ENCODE assay signal across 14 cellular contexts in genomic region chr2:159095813-159096212, GRCh38.
"Had no signal": no experiment of that assay in that cellular context is flagged by ENCODE, and none has a peak within 500 bp of the region (broad histone marks: within the 10 kb centered on the region; RNA-seq: fewer than 3 reads in every experiment).

No MANE protein-coding gene starts in this region.

- DNase-seq: activated CD4-positive, alpha-beta T cell treated with anti-CD3 and anti-CD28 coated beads, Interleukin-2, amount 50 U/mL, for 1 hour; activated T-cell treated with anti-CD3 and anti-CD28 coated beads for 4 hours; anterior cingulate cortex; cerebellar nuclear complex; dorsolateral prefrontal cortex; heart left ventricle; SK-N-SH; stimulated activated CD4-positive, alpha-beta T cell treated with anti-CD3 and anti-CD28 coated beads, Interleukin-15, amount 100 ng/mL, for 24 hours; stimulated activated CD4-positive, alpha-beta T cell treated with anti-CD3 and anti-CD28 coated beads, Interleukin-4, amount 100 ng/mL, for 24 hours; stomach had no signal

- H3K36me3 ChIP-seq: tibial nerve had no signal

- H3K27me3 ChIP-seq: dorsolateral prefrontal cortex, heart left ventricle, stomach, tibial nerve had no signal

- H3K4me3 ChIP-seq: dorsolateral prefrontal cortex, heart left ventricle, stomach, tibial nerve had no signal

- H3K27me3 Mint-ChIP-seq: activated T-helper 17 cell treated with anti-CD3 and anti-CD28 coated beads, Interleukin-2, amount 50 U/mL, for 72 hours had no signal

- H3K4me3 Mint-ChIP-seq: activated T-helper 17 cell treated with anti-CD3 and anti-CD28 coated beads, Interleukin-2, amount 50 U/mL, for 72 hours; WTC11 had no signal

- H3K4me2 ChIP-seq: SK-N-SH had no signal

- H3K27ac Mint-ChIP-seq: activated naive CD4-positive, alpha-beta T cell treated with anti-CD3 and anti-CD28 coated beads, Interleukin-2, amount 50 U/mL, for 72 hours; activated T-helper 17 cell treated with anti-CD3 and anti-CD28 coated beads, Interleukin-2, amount 50 U/mL, for 72 hours; WTC11 had no signal

- ATAC-seq: activated naive CD4-positive, alpha-beta T cell treated with anti-CD3 and anti-CD28 coated beads, Interleukin-2, amount 50 U/mL, for 72 hours; activated T-helper 17 cell treated with anti-CD3 and anti-CD28 coated beads, Interleukin-2, amount 50 U/mL, for 72 hours; heart left ventricle; WTC11 had no signal

- H3K9me3 ChIP-seq: SK-N-SH had no signal

- H3K9ac ChIP-seq: SK-N-SH had no signal
